1 cellular context compared by ENCODE assay signal in genomic region chr17:79684132-79684985, GRCh38.
TF ChIP-seq lines count a peak whose summit lies in the region.

No MANE protein-coding gene starts in this region.

TF ChIP-seq in GM23338, 12 proteins besides CTCF, POLR2A, EP300 and RAD21 (continued from another document):
- TF ChIP-seq, protein P1, sequence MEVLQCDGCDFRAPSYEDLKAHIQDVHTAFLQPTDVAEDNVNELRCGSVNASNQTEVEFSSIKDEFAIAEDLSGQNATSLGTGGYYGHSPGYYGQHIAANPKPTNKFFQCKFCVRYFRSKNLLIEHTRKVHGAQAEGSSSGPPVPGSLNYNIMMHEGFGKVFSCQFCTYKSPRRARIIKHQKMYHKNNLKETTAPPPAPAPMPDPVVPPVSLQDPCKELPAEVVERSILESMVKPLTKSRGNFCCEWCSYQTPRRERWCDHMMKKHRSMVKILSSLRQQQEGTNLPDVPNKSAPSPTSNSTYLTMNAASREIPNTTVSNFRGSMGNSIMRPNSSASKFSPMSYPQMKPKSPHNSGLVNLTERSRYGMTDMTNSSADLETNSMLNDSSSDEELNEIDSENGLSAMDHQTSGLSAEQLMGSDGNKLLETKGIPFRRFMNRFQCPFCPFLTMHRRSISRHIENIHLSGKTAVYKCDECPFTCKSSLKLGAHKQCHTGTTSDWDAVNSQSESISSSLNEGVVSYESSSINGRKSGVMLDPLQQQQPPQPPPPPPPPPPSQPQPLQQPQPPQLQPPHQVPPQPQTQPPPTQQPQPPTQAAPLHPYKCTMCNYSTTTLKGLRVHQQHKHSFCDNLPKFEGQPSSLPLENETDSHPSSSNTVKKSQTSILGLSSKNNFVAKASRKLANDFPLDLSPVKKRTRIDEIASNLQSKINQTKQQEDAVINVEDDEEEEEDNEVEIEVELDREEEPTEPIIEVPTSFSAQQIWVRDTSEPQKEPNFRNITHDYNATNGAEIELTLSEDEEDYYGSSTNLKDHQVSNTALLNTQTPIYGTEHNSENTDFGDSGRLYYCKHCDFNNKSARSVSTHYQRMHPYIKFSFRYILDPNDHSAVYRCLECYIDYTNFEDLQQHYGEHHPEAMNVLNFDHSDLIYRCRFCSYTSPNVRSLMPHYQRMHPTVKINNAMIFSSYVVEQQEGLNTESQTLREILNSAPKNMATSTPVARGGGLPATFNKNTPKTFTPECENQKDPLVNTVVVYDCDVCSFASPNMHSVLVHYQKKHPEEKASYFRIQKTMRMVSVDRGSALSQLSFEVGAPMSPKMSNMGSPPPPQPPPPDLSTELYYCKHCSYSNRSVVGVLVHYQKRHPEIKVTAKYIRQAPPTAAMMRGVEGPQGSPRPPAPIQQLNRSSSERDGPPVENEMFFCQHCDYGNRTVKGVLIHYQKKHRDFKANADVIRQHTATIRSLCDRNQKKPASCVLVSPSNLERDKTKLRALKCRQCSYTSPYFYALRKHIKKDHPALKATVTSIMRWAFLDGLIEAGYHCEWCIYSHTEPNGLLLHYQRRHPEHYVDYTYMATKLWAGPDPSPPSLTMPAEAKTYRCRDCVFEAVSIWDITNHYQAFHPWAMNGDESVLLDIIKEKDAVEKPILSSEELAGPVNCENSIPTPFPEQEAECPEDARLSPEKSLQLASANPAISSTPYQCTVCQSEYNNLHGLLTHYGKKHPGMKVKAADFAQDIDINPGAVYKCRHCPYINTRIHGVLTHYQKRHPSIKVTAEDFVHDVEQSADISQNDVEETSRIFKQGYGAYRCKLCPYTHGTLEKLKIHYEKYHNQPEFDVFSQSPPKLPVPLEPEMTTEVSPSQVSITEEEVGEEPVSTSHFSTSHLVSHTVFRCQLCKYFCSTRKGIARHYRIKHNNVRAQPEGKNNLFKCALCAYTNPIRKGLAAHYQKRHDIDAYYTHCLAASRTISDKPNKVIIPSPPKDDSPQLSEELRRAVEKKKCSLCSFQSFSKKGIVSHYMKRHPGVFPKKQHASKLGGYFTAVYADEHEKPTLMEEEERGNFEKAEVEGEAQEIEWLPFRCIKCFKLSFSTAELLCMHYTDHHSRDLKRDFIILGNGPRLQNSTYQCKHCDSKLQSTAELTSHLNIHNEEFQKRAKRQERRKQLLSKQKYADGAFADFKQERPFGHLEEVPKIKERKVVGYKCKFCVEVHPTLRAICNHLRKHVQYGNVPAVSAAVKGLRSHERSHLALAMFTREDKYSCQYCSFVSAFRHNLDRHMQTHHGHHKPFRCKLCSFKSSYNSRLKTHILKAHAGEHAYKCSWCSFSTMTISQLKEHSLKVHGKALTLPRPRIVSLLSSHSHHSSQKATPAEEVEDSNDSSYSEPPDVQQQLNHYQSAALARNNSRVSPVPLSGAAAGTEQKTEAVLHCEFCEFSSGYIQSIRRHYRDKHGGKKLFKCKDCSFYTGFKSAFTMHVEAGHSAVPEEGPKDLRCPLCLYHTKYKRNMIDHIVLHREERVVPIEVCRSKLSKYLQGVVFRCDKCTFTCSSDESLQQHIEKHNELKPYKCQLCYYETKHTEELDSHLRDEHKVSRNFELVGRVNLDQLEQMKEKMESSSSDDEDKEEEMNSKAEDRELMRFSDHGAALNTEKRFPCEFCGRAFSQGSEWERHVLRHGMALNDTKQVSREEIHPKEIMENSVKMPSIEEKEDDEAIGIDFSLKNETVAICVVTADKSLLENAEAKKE (CRISPR knock-in tag; IDR thresholded peaks at IDR 0.05): no peak
- no peak for TF ChIP-seq STAT1 (IDR thresholded peaks at IDR 0.05; ENCODE audit: unreplicated experiment)
- no peak for TF ChIP-seq ZNF331 (CRISPR knock-in tag; IDR thresholded peaks at IDR 0.05; ENCODE audit: low read depth)
TF ChIP-seq in GM23338: peak in this region for 0.
